Comparison of ENCODE assay signal across 15 cellular contexts in genomic region chr18:8977166-8977565, GRCh38.
DNase-seq lines count a peak whose midpoint lies in the region; FAIRE-seq lines count a peak whose summit lies in the region.
"Had no signal": no experiment of that assay in that cellular context is flagged by ENCODE, and none has a peak within 500 bp of the region (broad histone marks: within the 10 kb centered on the region; RNA-seq: fewer than 3 reads in every experiment).

No MANE protein-coding gene starts in this region.

- H3K4me3 ChIP-seq in HUES64 (ENCODE audit: low read length) = no peak overlapping the region
- H3K4me3 ChIP-seq in muscle layer of colon (ENCODE audit: low read depth in 1 of 2, low read length in 2 of 2) = no peak overlapping the region

- no peaks in the 10 kb centered on the region for H3K36me3 ChIP-seq in HUES64 (ENCODE audit: insufficient read depth, low read length)
- no peaks in the 10 kb centered on the region for H3K36me3 ChIP-seq in muscle layer of colon (ENCODE audit: insufficient read depth, low read length)

- H3K9me3 ChIP-seq in HUES64 (ENCODE audit: insufficient read depth, low read depth, low read length) (no peaks in the 10 kb centered on the region), muscle layer of colon (ENCODE audit: low read length) (no peaks in the 10 kb centered on the region)

- no peaks in the 10 kb centered on the region for H3K27me3 ChIP-seq in HUES64 (ENCODE audit: insufficient read depth, low read length)
- H3K27me3 ChIP-seq in muscle layer of colon (ENCODE audit: control insufficient read depth in 1 of 2, insufficient read depth in 2 of 2, low read length in 2 of 2) = no peaks in the 10 kb centered on the region

- peak; percentile 53 for DNase-seq in ELF-1 (ENCODE audit: low read depth, low spot score)
- DNase-seq in D341Med (ENCODE audit: low spot score) = no peak
- no peak for DNase-seq in KBM-7
- DNase-seq in GOT3 (lab: John Stamatoyannopoulos, UW) = no peak
- DNase-seq in GM19239 (ENCODE audit: insufficient read length, low spot score) = no peak
- DNase-seq: ACHN; C1 segment of cervical spinal cord; Calu3; CD4-positive, alpha-beta T cell; DMS79; GF-D8 had no signal

- in situ Hi-C loops in KBM-7 (cut with MboI; ENCODE audit: low pct_unique_long_range_greater_than_20kb, low sequenced_read_pairs) = loop anchor here (25.0 kb wide), 1 partner anchor 315 kb away; no protein-coding TSS in a partner anchor

- no peak for FAIRE-seq in GM19239 (lab: Jason Lieb, UNC)
- FAIRE-seq: GM18507 had no signal

- H3K27ac ChIP-seq in HUES64 (ENCODE audit: low read depth, low read length) (peak overlapping the region; percentile 42; the same call in 1 of the 2 replicates), muscle layer of colon (ENCODE audit: low read depth, low read length) (peak overlapping the region; percentile 46)
- H3K27ac ChIP-seq: HL-60 had no signal

- no peak overlapping the region for H3K9ac ChIP-seq in HUES64 (ENCODE audit: low read depth, low read length)
- no peak overlapping the region for H3K9ac ChIP-seq in muscle layer of colon (ENCODE audit: low read length)

- H3K4me1 ChIP-seq in HUES64 (ENCODE audit: insufficient read depth, low read length) (peaks cover 26% of the 10 kb centered on the region), muscle layer of colon (ENCODE audit: insufficient read depth, low read length) (peaks cover 55% of the 10 kb centered on the region)
